In genomic region chr6:150126641-150127291, GRCh38 we compare ENCODE assay signal across 25 cellular contexts. TPM values are rescaled to one million over a fixed set of nuclear protein-coding genes. Genes with fewer than 3 reads are reported as not detected.
"Had no signal": no experiment of that assay in that cellular context is flagged by ENCODE, and none has a peak within 500 bp of the region (broad histone marks: within the 10 kb centered on the region; RNA-seq: fewer than 3 reads in every experiment).

No MANE protein-coding gene starts in this region.

- H2AFZ ChIP-seq: neural progenitor cell, parathyroid adenoma had no signal

- H3K36me3 ChIP-seq: colonic mucosa, heart left ventricle, left ventricle myocardium inferior, lower lobe of right lung, neural progenitor cell, right lobe of liver, suprapubic skin, thyroid gland, upper lobe of left lung, uterus had no signal

- FAIRE-seq: frontal cortex, islet of Langerhans had no signal

- H3K27me3 ChIP-seq: colonic mucosa, heart left ventricle, neural progenitor cell, right lobe of liver, thyroid gland, upper lobe of left lung, uterus had no signal

- H3K4me3 ChIP-seq: colonic mucosa, heart left ventricle, left ventricle myocardium inferior, lower lobe of right lung, neural progenitor cell, psoas muscle, right lobe of liver, suprapubic skin, thyroid gland, upper lobe of left lung, uterus had no signal

- ATAC-seq: lower lobe of right lung; natural killer cell treated with Interleukin-12 subunit alpha and Interleukin-12 subunit beta and Interleukin-15 and Interleukin-18, amount 100 ng/mL, for 72 hours; psoas muscle; right lobe of liver; stimulated activated effector memory CD8-positive, alpha-beta T cell treated with anti-CD3 and anti-CD28 coated beads, Interleukin-12 subunit alpha, Interleukin-12 subunit beta, amount 100 ng/mL, for 72 hours; stimulated activated naive CD8-positive, alpha-beta T cell treated with anti-CD3 and anti-CD28 coated beads, Interleukin-15, Interleukin-2, amounts not matched to agents 100 U/mL and 50 U/mL, for 24 hours had no signal

- H3K79me2 ChIP-seq: parathyroid adenoma had no signal

- H3K9me3 ChIP-seq: colonic mucosa, heart left ventricle, left ventricle myocardium inferior, lower lobe of right lung, psoas muscle, right lobe of liver, suprapubic skin, thyroid gland, upper lobe of left lung, uterus had no signal

- H3K4me1 ChIP-seq: colonic mucosa, heart left ventricle, lower lobe of right lung, neural progenitor cell, parathyroid adenoma, psoas muscle, right lobe of liver, suprapubic skin, upper lobe of left lung, uterus had no signal

- DNase-seq: colonic mucosa; effector CD8-positive, alpha-beta T cell; heart left ventricle; hypothalamus; left ventricle myocardium inferior; lower lobe of right lung; occipital lobe; psoas muscle; retina; right lobe of liver; stimulated activated CD4-positive, alpha-beta T cell treated with anti-CD3 and anti-CD28 coated beads, Interleukin-4, amount 100 ng/mL, for 1 hour; stimulated activated CD8-positive, alpha-beta memory T cell treated with anti-CD3 and anti-CD28 coated beads, Interleukin-4, amount 100 ng/mL, for 48 hours; stimulated activated naive CD8-positive, alpha-beta T cell treated with anti-CD3 and anti-CD28 coated beads, Interleukin-15, Interleukin-2, amounts not matched to agents 100 U/mL and 50 U/mL, for 24 hours; thyroid gland; upper lobe of left lung; uterus had no signal

- H3K27ac ChIP-seq: colonic mucosa, heart left ventricle, left ventricle myocardium inferior, lower lobe of right lung, neural progenitor cell, parathyroid adenoma, psoas muscle, right lobe of liver, suprapubic skin, thyroid gland, upper lobe of left lung, uterus had no signal

- H3K9ac ChIP-seq: neural progenitor cell, parathyroid adenoma had no signal

- H3K4me2 ChIP-seq: neural progenitor cell had no signal

RNA-seq across cellular contexts. Expression of gene PPP1R14C, which starts 16.1 kb away (rescaled TPM):
- total RNA-seq: dermis microvascular lymphatic vessel endothelial cell, right lobe of liver had no signal
- polyA plus RNA-seq: fibroblast of lung had no signal
